ENCODE assay signal across 1 cellular context in the genomic region with DNA sequence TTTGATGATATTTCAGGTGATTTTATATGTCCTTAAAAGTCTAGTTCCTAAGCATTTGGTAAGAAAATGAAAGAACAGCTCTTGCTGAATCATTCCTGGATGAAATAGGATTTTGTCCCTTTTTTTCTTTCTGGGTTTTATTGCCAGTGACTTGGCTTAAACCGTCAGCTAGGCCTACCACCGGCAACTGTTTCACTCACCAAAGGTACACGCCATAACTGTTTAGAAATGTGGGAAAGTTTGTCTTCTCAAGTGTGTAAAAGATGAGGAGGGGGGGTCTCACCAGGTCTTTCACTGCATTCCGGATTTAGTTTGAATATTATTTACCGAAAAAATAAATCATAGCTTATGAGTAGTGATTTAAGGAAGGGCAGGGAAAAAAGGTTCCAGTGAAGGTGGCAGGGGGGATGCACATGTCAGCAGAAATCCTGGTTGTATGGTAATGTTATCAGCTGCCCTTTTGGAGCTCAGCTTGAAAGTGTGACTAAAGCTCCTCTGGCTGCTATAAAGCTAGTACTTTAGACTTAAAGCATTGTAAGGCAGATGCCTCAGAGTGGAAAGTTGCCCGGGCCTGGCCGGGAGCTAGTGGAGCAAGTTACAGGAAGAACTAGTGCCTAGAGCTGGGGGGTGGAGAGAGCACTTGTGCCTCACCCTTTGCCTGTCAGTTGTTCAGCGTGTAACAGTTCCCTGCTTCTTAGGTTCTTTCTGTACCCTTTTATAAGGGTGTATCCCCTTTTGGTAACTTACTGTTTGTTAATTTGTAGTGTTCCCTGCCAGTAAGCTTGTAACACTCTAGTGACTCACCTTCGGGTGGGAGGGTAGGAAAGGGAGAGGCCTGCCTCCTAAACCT.
A peak's percentile ranks its signal among the peaks of the same experiment; 100 is the strongest.
TF ChIP-seq lines count a peak whose summit lies in the region.

No MANE protein-coding gene starts in this region.

TF ChIP-seq in HCT116, 20 proteins besides CTCF, POLR2A, EP300 and RAD21 (continued from another document):
- TF ChIP-seq TCF7L2 (IDR thresholded peaks at IDR 0.05; ENCODE audit: borderline replicate concordance, extremely low read depth, insufficient read depth, insufficient read length) (no peak), EZH2 (IDR thresholded peaks at IDR 0.05) (no peak), SP1 (IDR thresholded peaks at IDR 0.05; ENCODE audit: low read depth) (peak; percentile 53; the same call in 1 of the 2 replicates), POLR2AphosphoS5 (IDR thresholded peaks at IDR 0.05; ENCODE audit: low read depth, low read length) (peak; percentile 37), YY1 (IDR thresholded peaks at IDR 0.05; ENCODE audit: extremely low read depth, insufficient replicate concordance, low read depth, low read length) (no peak), CEBPB (IDR thresholded peaks at IDR 0.05; ENCODE audit: low read depth) (no peak), SRF (IDR thresholded peaks at IDR 0.05; ENCODE audit: low read depth) (no peak; the same call in 1 of the 2 replicates), CBX3 (IDR thresholded peaks at IDR 0.05; ENCODE audit: low read depth) (no peak; the same call in 1 of the 2 replicates), EZH2phosphoT487 (IDR thresholded peaks at IDR 0.05; ENCODE audit: borderline replicate concordance) (no peak)
- TF ChIP-seq, protein P1, sequence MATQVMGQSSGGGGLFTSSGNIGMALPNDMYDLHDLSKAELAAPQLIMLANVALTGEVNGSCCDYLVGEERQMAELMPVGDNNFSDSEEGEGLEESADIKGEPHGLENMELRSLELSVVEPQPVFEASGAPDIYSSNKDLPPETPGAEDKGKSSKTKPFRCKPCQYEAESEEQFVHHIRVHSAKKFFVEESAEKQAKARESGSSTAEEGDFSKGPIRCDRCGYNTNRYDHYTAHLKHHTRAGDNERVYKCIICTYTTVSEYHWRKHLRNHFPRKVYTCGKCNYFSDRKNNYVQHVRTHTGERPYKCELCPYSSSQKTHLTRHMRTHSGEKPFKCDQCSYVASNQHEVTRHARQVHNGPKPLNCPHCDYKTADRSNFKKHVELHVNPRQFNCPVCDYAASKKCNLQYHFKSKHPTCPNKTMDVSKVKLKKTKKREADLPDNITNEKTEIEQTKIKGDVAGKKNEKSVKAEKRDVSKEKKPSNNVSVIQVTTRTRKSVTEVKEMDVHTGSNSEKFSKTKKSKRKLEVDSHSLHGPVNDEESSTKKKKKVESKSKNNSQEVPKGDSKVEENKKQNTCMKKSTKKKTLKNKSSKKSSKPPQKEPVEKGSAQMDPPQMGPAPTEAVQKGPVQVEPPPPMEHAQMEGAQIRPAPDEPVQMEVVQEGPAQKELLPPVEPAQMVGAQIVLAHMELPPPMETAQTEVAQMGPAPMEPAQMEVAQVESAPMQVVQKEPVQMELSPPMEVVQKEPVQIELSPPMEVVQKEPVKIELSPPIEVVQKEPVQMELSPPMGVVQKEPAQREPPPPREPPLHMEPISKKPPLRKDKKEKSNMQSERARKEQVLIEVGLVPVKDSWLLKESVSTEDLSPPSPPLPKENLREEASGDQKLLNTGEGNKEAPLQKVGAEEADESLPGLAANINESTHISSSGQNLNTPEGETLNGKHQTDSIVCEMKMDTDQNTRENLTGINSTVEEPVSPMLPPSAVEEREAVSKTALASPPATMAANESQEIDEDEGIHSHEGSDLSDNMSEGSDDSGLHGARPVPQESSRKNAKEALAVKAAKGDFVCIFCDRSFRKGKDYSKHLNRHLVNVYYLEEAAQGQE (IDR thresholded peaks at IDR 0.05; ENCODE audit: low read depth): no peak
- TF ChIP-seq, protein P2, sequence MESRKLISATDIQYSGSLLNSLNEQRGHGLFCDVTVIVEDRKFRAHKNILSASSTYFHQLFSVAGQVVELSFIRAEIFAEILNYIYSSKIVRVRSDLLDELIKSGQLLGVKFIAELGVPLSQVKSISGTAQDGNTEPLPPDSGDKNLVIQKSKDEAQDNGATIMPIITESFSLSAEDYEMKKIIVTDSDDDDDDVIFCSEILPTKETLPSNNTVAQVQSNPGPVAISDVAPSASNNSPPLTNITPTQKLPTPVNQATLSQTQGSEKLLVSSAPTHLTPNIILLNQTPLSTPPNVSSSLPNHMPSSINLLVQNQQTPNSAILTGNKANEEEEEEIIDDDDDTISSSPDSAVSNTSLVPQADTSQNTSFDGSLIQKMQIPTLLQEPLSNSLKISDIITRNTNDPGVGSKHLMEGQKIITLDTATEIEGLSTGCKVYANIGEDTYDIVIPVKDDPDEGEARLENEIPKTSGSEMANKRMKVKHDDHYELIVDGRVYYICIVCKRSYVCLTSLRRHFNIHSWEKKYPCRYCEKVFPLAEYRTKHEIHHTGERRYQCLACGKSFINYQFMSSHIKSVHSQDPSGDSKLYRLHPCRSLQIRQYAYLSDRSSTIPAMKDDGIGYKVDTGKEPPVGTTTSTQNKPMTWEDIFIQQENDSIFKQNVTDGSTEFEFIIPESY (IDR thresholded peaks at IDR 0.05; ENCODE audit: extremely low read depth, insufficient replicate concordance, low read length): no peak
